ENCODE assay signal across 8 cellular contexts in the genomic region with DNA sequence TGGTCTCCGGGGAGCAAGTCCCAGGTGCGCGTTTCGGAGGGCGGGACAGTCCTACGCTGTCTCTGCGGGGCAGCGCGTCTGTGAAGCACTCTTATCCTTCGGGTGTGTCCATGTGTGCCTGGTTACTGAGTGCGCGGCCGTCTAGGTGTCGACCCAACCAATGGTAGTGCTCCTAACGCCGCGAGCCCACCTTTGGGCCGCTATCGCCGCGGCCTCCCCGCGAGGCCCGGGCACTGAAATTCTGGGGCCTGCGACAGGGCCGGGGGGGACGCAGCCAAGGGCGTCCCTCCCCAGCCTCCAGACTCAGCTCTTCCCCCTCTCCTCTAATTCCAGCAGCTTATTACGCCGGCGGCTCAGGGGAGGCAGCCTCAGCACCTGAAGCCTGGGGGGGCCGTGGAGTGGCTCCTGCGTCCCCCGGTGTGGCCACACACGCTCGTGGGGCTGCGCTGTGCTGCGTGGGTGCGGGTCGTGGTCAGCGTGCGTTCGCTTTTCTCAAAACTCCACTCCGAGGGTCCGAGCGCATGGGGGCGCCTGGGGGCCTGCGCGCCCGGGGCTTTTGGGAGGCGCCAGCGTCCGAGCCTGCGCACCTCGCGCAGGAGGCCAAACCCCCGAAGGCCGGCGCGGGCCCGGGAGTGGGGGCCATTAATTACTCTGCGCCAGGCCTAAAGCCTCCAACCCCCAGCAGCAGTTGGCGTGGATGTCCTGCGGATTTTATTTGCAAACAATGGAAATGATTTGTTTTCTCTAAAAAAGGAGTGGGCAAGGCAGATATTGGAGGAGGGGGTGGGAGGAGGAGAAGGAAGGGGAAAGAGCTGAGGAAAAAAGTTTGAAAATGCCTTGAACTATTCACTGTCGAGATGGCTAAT. TPM values are rescaled to one million over a fixed set of nuclear protein-coding genes. Genes with fewer than 3 reads are reported as not detected.
A peak's percentile ranks its signal among the peaks of the same experiment; 100 is the strongest.
DNase-seq lines count a peak whose midpoint lies in the region; ATAC-seq, FAIRE-seq and TF ChIP-seq lines count a peak whose summit lies in the region.

No MANE protein-coding gene starts in this region.

- no peaks in the 10 kb centered on the region for H3K9me3 ChIP-seq in hepatocyte (ENCODE audit: low read depth)

- peak overlapping the region; percentile 85 for H2AFZ ChIP-seq in hepatocyte

- 3% methylated on average over 49 of the region's 65 CpGs for WGBS in hepatocyte (ENCODE audit: low lambda C conversion rate, missing lambda C conversion rate)

- peak overlapping the region; percentile 97 for H3K4me2 ChIP-seq in hepatocyte

- FAIRE-seq in D721Med (lab: Jason Lieb, UNC) = no peak

- H3K79me2 ChIP-seq in hepatocyte = peaks cover 65% of the 10 kb centered on the region

- H3K9me2 ChIP-seq in hepatocyte (replicated peaks; ENCODE audit: insufficient read depth) = no peaks in the 10 kb centered on the region

- peak overlapping the region; percentile 9 for H3K4me3 Mint-ChIP-seq in activated naive CD4-positive, alpha-beta T cell treated with anti-CD3 and anti-CD28 coated beads, Interleukin-2, amount 50 U/mL, for 24 hours

- H3K27ac Mint-ChIP-seq in activated naive CD4-positive, alpha-beta T cell treated with anti-CD3 and anti-CD28 coated beads, Interleukin-2, amount 50 U/mL, for 24 hours = no peak overlapping the region

- TF ChIP-seq CTCF in hepatocyte (IDR thresholded peaks at IDR 0.05; ENCODE audit: poor library complexity) (no peak), D721Med (IDR thresholded peaks at IDR 0.05; ENCODE audit: insufficient read depth, missing control alignments) (no peak)

- H3K4me3 ChIP-seq in hepatocyte (peak overlapping the region; percentile 68), skin epidermis (peak overlapping the region; percentile 62 to 93 (median 80))

- H3K4me1 ChIP-seq in hepatocyte (ENCODE audit: insufficient read depth) = peaks cover 14% of the 10 kb centered on the region

- peaks cover 38% of the 10 kb centered on the region for H3K4me1 Mint-ChIP-seq in activated naive CD4-positive, alpha-beta T cell treated with anti-CD3 and anti-CD28 coated beads, Interleukin-2, amount 50 U/mL, for 24 hours

- ATAC-seq in SK-N-SH treated with all-trans-retinoic acid at 6 μM for 48 hours (peak; percentile 4; the same call in 2 of the 3 replicates), HG02870 (IDR thresholded peaks at IDR 0.05; ENCODE audit: unreplicated experiment) (no peak)

- peaks cover 13% of the 10 kb centered on the region for H4K20me1 ChIP-seq in hepatocyte (ENCODE audit: insufficient read depth, poor library complexity, severe bottlenecking)

- DNase-seq in activated naive CD4-positive, alpha-beta T cell treated with anti-CD3 and anti-CD28 coated beads, Interleukin-2, amount 50 U/mL, for 16 hours = no peak
- DNase-seq in hepatocyte (ENCODE audit: low spot score) (peak; percentile 75), D721Med (ENCODE audit: insufficient read length, low spot score) (no peak)
- no peak for DNase-seq in stimulated activated CD4-positive, alpha-beta T cell treated with anti-CD3 and anti-CD28 coated beads, Interleukin-4, amount 100 ng/mL, for 1 hour

- H3K9me3 Mint-ChIP-seq in activated naive CD4-positive, alpha-beta T cell treated with anti-CD3 and anti-CD28 coated beads, Interleukin-2, amount 50 U/mL, for 24 hours = no peaks in the 10 kb centered on the region

- H3K27ac ChIP-seq in hepatocyte (peak overlapping the region; percentile 96), skin epidermis (peak overlapping the region in 19 of 21 experiments; percentile 35 to 96 (median 88))

- H3K36me3 ChIP-seq in hepatocyte (replicated peaks; ENCODE audit: insufficient read depth, low read depth) = no peaks in the 10 kb centered on the region

- H3K36me3 Mint-ChIP-seq in activated naive CD4-positive, alpha-beta T cell treated with anti-CD3 and anti-CD28 coated beads, Interleukin-2, amount 50 U/mL, for 24 hours = no peaks in the 10 kb centered on the region

- H3K27me3 ChIP-seq in hepatocyte = no peaks in the 10 kb centered on the region

- peaks cover 39% of the 10 kb centered on the region for H3K27me3 Mint-ChIP-seq in activated naive CD4-positive, alpha-beta T cell treated with anti-CD3 and anti-CD28 coated beads, Interleukin-2, amount 50 U/mL, for 24 hours

TF ChIP-seq in SK-N-SH treated with all-trans-retinoic acid at 6 μM for 48 hours, 23 proteins besides CTCF, POLR2A, EP300 and RAD21:
- TF ChIP-seq ZNF8 (CRISPR knock-in tag; IDR thresholded peaks at IDR 0.05) = no peak
- 0 out of 2 replicates have a peak, but pooled peaks have one; percentile 13 for TF ChIP-seq PATZ1 (CRISPR knock-in tag; IDR thresholded peaks at IDR 0.05; ENCODE audit: borderline replicate concordance)

RNA-seq across cellular contexts. Expression of gene ZNF503, which starts 3.0 kb away (rescaled TPM):
- 17.6 and 19.6 TPM in 2 replicates for total RNA-seq in hepatocyte
- polyA plus RNA-seq in hepatocyte = 11.5 and 14.1 TPM in 2 replicates

RNA-seq across cellular contexts. Expression of gene LRMDA, which starts 26.9 kb away (rescaled TPM):
- total RNA-seq in hepatocyte = 5.6 and 6.8 TPM in 2 replicates
- polyA plus RNA-seq in hepatocyte = 8.3 and 15.7 TPM in 2 replicates
